ENCODE assay signal across 1 cellular context in genomic region chr9:694499-695154, GRCh38.
TF ChIP-seq lines count a peak whose summit lies in the region.

No MANE protein-coding gene starts in this region.

TF ChIP-seq in A549, 52 proteins besides CTCF, POLR2A, EP300 and RAD21 (continued from another document):
- TF ChIP-seq MAX (IDR thresholded peaks at IDR 0.05) (peak; percentile 72), JUN (IDR thresholded peaks at IDR 0.05) (peak in 1 of 2 experiments; percentile 29; a peak in 1 of 5 replicates), FOSL2 (IDR thresholded peaks at IDR 0.05) (peak; percentile 89), FOSL2 (CRISPR knock-in tag; IDR thresholded peaks at IDR 0.05) (peak; percentile 84)
